In the genomic region with DNA sequence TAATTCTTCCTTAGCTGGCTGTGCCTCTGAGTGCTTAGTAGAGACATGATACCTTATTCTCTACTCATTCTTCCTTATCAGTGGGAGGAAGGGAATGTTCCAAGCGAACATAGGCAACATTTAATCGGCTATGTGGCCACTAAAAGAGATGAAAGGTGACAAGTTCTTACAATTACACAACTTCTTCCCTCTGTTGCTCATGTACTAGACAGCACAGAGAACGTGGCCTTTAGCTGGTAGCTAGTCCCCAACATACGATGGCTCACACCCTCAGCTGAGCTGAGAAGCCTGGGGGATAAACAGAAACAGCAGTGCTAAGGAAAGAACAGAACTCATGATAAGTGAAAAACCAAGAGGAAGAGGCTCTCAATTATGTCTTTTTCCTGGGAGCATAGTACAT, we compare ENCODE assay signal across 18 cellular contexts. TPM values are rescaled to one million over a fixed set of nuclear protein-coding genes. Genes with fewer than 3 reads are reported as not detected.
"Had no signal": no experiment of that assay in that cellular context is flagged by ENCODE, and none has a peak within 500 bp of the region (broad histone marks: within the 10 kb centered on the region; RNA-seq: fewer than 3 reads in every experiment).

No MANE protein-coding gene starts in this region.

- ATAC-seq: activated CD8-positive, alpha-beta memory T cell treated with anti-CD3 and anti-CD28 coated beads, Interleukin-2, amount 10 ng/mL, durations not matched to agents 7 days and 5 days; body of pancreas; sciatic nerve had no signal

- DNase-seq: activated CD4-positive, alpha-beta memory T cell treated with anti-CD3 and anti-CD28 coated beads for 36 hours; activated CD8-positive, alpha-beta memory T cell treated with anti-CD3 and anti-CD28 coated beads, Interleukin-2, amount 10 ng/mL, durations not matched to agents 7 days and 5 days; activated T-cell treated with anti-CD3 and anti-CD28 coated beads, Interleukin-2, amount 50 U/mL, for 1 hour; central memory CD4-positive, alpha-beta T cell; glutamatergic neuron; immature natural killer cell; occipital lobe; stimulated activated CD4-positive, alpha-beta T cell treated with anti-CD3 and anti-CD28 coated beads, Interleukin-2, amount 100 ng/mL, for 24 hours; WERI-Rb-1 had no signal

- H3K9me3 ChIP-seq: adrenal gland, body of pancreas, esophagus muscularis mucosa, lower lobe of right lung, prostate gland, thoracic aorta had no signal

- H3K4me3 ChIP-seq: adrenal gland, body of pancreas, coronary artery, esophagus muscularis mucosa, lower lobe of right lung, prostate gland, thoracic aorta had no signal

- H3K36me3 ChIP-seq: adrenal gland, esophagus muscularis mucosa, lower lobe of right lung, prostate gland, thoracic aorta, WERI-Rb-1 had no signal

- H3K27me3 ChIP-seq: adrenal gland, body of pancreas, esophagus muscularis mucosa had no signal

- H3K27ac ChIP-seq: adrenal gland, body of pancreas, coronary artery, esophagus muscularis mucosa, lower lobe of right lung, prostate gland, thoracic aorta, WERI-Rb-1 had no signal

- H3K4me1 ChIP-seq: adrenal gland, body of pancreas, esophagus muscularis mucosa, lower lobe of right lung, prostate gland had no signal

RNA-seq across cellular contexts. Expression of gene CXorf58, which starts 52.2 kb away (rescaled TPM):
- total RNA-seq: occipital lobe; sciatic nerve; T-helper 1 cell treated with Interleukin-12 subunit alpha and Interleukin-12 subunit beta and Interleukin-4 antibody, amounts not matched to agents 30 ng/mL and 1 ng/mL, for 36 hours; thoracic aorta had no signal
- polyA plus RNA-seq: immature natural killer cell had no signal
